In genomic region chr7:29878081-29878688, GRCh38 we compare ENCODE assay signal across 8 cellular contexts.
DNase-seq lines count a peak whose midpoint lies in the region; ATAC-seq and TF ChIP-seq lines count a peak whose summit lies in the region.

No MANE protein-coding gene starts in this region.

- ATAC-seq in heart right ventricle = peak in 1 of 8 donors; percentile 42
- ATAC-seq in left ventricle myocardium superior = no peak

- TF ChIP-seq CTCF in heart right ventricle (IDR thresholded peaks at IDR 0.05) (peak in 8 of 9 donors; percentile 10 to 60 (median 47)), LNCAP (IDR thresholded peaks at IDR 0.05) (peak; percentile 63), WERI-Rb-1 (IDR thresholded peaks at IDR 0.05; ENCODE audit: low read depth, low read length) (0 out of 2 replicates have a peak, but pooled peaks have one; percentile 19), thyroid gland (IDR thresholded peaks at IDR 0.05) (peak in 4 of 6 experiments; percentile 38 to 63 (median 58))

- H3K4me3 ChIP-seq in heart right ventricle (no peak overlapping the region), WERI-Rb-1 (ENCODE audit: low read depth, low read length) (no peak overlapping the region), thyroid gland (replicated peaks in 1 of 3) (no peak overlapping the region)

- no peaks in the 10 kb centered on the region for H3K9me3 ChIP-seq in heart right ventricle
- H3K9me3 ChIP-seq in WERI-Rb-1 (ENCODE audit: severe bottlenecking) = no peaks in the 10 kb centered on the region
- no peaks in the 10 kb centered on the region for H3K9me3 ChIP-seq in thyroid gland

- DNase-seq in heart right ventricle = no peak
- DNase-seq in left ventricle myocardium superior = no peak
- peak; percentile 20 for DNase-seq in WERI-Rb-1
- DNase-seq in germinal center (ENCODE audit: low spot score) = peak; percentile 45
- DNase-seq in thyroid gland = peak; percentile 51 to 62
- no peak for DNase-seq in activated CD8-positive, alpha-beta memory T cell treated with anti-CD3 and anti-CD28 coated beads for 24 hours
- DNase-seq in posterior cingulate gyrus = no peak

- H3K4me1 ChIP-seq in heart right ventricle = peaks cover 0 to 3% (median 0%) of the 10 kb centered on the region in 9 donors
- peaks cover 0 to under 1% of the 10 kb centered on the region in 2 donors for H3K4me1 ChIP-seq in thyroid gland

- WGBS in heart right ventricle, 2 donors = 68 to 72% methylated on average over 5 of the region's 5 CpGs
- WGBS in thyroid gland, 2 donors = 45 to 61% methylated on average over 5 of the region's 5 CpGs

- intact Hi-C loops in heart right ventricle (cut with DNase I) = no loop called here
- intact Hi-C loops in left ventricle myocardium superior (cut with micrococcal nuclease) = no loop called here
- intact Hi-C loops in thyroid gland (cut with DNase I) = no loop called here
- intact Hi-C loops in posterior cingulate gyrus (cut with DNase I) = no loop called here

- no peak for TF ChIP-seq POLR2A in thyroid gland (IDR thresholded peaks at IDR 0.05)

- H3K36me3 ChIP-seq in heart right ventricle = no peaks in the 10 kb centered on the region
- H3K36me3 ChIP-seq in WERI-Rb-1 = no peaks in the 10 kb centered on the region
- no peaks in the 10 kb centered on the region for H3K36me3 ChIP-seq in thyroid gland

- H3K27me3 ChIP-seq in heart right ventricle (peaks cover 0 to 1% (median 0%) of the 10 kb centered on the region in 7 donors), WERI-Rb-1 (ENCODE audit: insufficient read depth, low read depth, severe bottlenecking) (no peaks in the 10 kb centered on the region), thyroid gland (no peaks in the 10 kb centered on the region)

- H3K27ac ChIP-seq in heart right ventricle (no peak overlapping the region), WERI-Rb-1 (no peak overlapping the region), thyroid gland (no peak overlapping the region)

Comparison
In these comparisons a context has a peak if more than half of its experiments do, and no peak if none do; other contexts are left out.
1. DNase-seq: peak in WERI-Rb-1 (single experiment), germinal center (single experiment) and thyroid gland (2 of 2); none in heart right ventricle (0 of 2), left ventricle myocardium superior (single experiment), activated CD8-positive, alpha-beta memory T cell treated with anti-CD3 and anti-CD28 coated beads for 24 hours (single experiment) and posterior cingulate gyrus (0 of 10).
2. Peak in every context shown above with its lines, with median percentiles within 50 percentile points of each other: CTCF ChIP-seq.